ENCODE assay signal across 28 cellular contexts in genomic region chr21:24856326-24856725, GRCh38.
"Had no signal": no experiment of that assay in that cellular context is flagged by ENCODE, and none has a peak within 500 bp of the region (broad histone marks: within the 10 kb centered on the region; RNA-seq: fewer than 3 reads in every experiment).

No MANE protein-coding gene starts in this region.

- H3K27me3 ChIP-seq: colonic mucosa, esophagus muscularis mucosa, esophagus squamous epithelium, foreskin keratinocyte, gastrocnemius medialis, gastroesophageal sphincter, heart left ventricle, heart right ventricle had no signal

- DNase-seq: colonic mucosa; cortex of kidney; dermis blood vessel endothelial cell; dorsolateral prefrontal cortex; effector CD4-positive, alpha-beta T cell; effector CD8-positive, alpha-beta T cell; effector memory CD4-positive, alpha-beta T cell; effector memory CD8-positive, alpha-beta T cell; endodermal cell; erythroblast; esophagus squamous epithelium; foreskin fibroblast; foreskin keratinocyte; foreskin melanocyte; gastrocnemius medialis; glutamatergic neuron; head of caudate nucleus; heart left ventricle; heart right ventricle had no signal

- H3K36me3 ChIP-seq: colonic mucosa, esophagus muscularis mucosa, esophagus squamous epithelium, gastrocnemius medialis, gastroesophageal sphincter, heart left ventricle, heart right ventricle had no signal

- H3K9me3 ChIP-seq: colonic mucosa, esophagus muscularis mucosa, esophagus squamous epithelium, gastrocnemius medialis, gastroesophageal sphincter had no signal

- ATAC-seq: effector memory CD8-positive, alpha-beta T cell; esophagus mucosa; foreskin keratinocyte; gastrocnemius medialis; gastroesophageal sphincter; heart left ventricle; heart right ventricle had no signal

- H3K4me1 ChIP-seq: colonic mucosa, esophagus muscularis mucosa, esophagus squamous epithelium, foreskin keratinocyte, gastrocnemius medialis, gastroesophageal sphincter, heart left ventricle, heart right ventricle had no signal

- FAIRE-seq: colon, endometrium, endothelial cell of umbilical vein, frontal cortex had no signal

- H3K4me3 ChIP-seq: colonic mucosa, coronary artery, dorsolateral prefrontal cortex, esophagus muscularis mucosa, esophagus squamous epithelium, gastrocnemius medialis, gastroesophageal sphincter, heart left ventricle, heart right ventricle had no signal

- H3K27ac ChIP-seq: colonic mucosa, coronary artery, dorsolateral prefrontal cortex, epithelial cell of prostate, esophagus muscularis mucosa, esophagus squamous epithelium, foreskin keratinocyte, gastrocnemius medialis, gastroesophageal sphincter, heart left ventricle, heart right ventricle had no signal
